ENCODE assay signal across 10 cellular contexts in the genomic region with DNA sequence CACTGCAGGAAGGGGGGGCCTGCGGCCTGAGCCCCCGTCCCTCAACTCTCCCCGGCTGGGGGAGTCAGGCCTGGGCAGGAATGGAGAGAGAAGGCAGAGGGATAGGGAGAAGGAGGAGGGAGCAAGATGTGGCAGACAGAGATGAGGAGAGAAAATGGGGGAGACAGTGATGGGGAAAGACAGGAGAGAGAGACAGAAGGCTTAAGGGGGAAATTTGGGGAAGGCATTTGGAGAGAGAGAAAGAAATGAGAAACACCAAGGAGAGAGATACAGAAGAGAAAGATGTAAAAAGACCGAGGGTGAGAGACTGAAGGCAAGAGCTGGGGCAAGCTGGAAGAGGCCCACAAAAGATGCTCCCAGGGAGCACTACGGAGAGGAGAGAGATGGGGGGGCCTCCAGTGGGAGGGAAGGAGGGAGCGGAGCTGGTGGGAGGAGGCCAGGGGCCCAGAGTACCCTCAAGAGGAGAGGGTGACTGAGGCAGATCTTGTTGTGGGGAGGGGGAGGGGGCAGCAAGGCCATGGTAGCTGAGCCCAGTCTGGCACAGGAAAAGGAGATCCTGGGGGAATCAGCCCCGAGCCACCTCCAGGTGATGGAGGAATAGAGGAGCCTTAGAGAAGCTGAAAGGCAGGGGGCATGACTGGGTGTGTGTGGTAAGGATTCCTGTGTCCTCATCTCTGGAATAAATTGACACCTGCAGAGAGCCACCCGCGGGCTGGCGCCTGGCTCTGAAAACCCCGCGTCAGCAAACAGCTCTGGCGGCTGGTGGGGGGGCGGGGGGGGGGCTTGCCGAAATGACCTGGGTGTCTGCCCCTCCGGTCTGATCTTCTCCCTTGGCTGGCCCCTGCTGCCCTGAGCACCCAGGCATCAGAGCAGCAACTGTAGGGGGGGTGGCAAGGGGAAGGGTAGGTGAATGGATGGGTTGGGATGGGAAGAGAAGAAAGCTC. TPM values are rescaled to one million over a fixed set of nuclear protein-coding genes. Genes with fewer than 3 reads are reported as not detected.
DNase-seq lines count a peak whose midpoint lies in the region; ATAC-seq and TF ChIP-seq lines count a peak whose summit lies in the region.
"Had no signal": no experiment of that assay in that cellular context is flagged by ENCODE, and none has a peak within 500 bp of the region (broad histone marks: within the 10 kb centered on the region; RNA-seq: fewer than 3 reads in every experiment).

No MANE protein-coding gene starts in this region.

- H3K27me3 Mint-ChIP-seq in natural killer cell (ENCODE audit: low read depth in 2 of 2), result peaks cover 6 to 20% of the 10 kb centered on the region in 2 donors

- no peaks in the 10 kb centered on the region for H3K9me3 ChIP-seq in HUES48 (ENCODE audit: control insufficient read depth, insufficient read depth, low read length)

- H3K4me3 Mint-ChIP-seq in natural killer cell, result peak overlapping the region; percentile 74

- intact Hi-C loops in natural killer cell (cut with micrococcal nuclease), result no loop called here

- H3K36me3 Mint-ChIP-seq in natural killer cell, result no peaks in the 10 kb centered on the region

- no peaks in the 10 kb centered on the region for H3K9me3 Mint-ChIP-seq in natural killer cell

- TF ChIP-seq CTCF in AG09309 (IDR thresholded peaks at IDR 0.05; ENCODE audit: control insufficient read depth, insufficient read depth, low read depth, low read length, missing control alignments), result no peak
- no peak for TF ChIP-seq CTCF in natural killer cell (IDR thresholded peaks at IDR 0.05)

- H3K27ac Mint-ChIP-seq in natural killer cell, result peak overlapping the region; percentile 1 to 96

- H3K4me1 Mint-ChIP-seq in natural killer cell, result peaks cover 8 to 31% of the 10 kb centered on the region in 2 donors

- DNase-seq in AG09309 (ENCODE audit: low read depth) (no peak), caudate nucleus (lab: John Stamatoyannopoulos, UW) (peak in 2 of 61 donors; percentile 25 to 36), natural killer cell (no peak), GM19238 (ENCODE audit: insufficient read length, low spot score) (no peak), SHP77 (lab: John Stamatoyannopoulos, UW) (no peak)
- DNase-seq: aorta had no signal

- no peak for ATAC-seq in natural killer cell
- ATAC-seq in GM18519 (IDR thresholded peaks at IDR 0.05; ENCODE audit: low FRiP score, unreplicated experiment), result no peak
- ATAC-seq in HG03108 (IDR thresholded peaks at IDR 0.05; ENCODE audit: unreplicated experiment), result no peak

- H3K27ac ChIP-seq in HUES48 (ENCODE audit: low read depth, low read length), result peak overlapping the region; percentile 63
- peak overlapping the region; percentile 92 for H3K27ac ChIP-seq in caudate nucleus (ENCODE audit: low read depth, low read length)

- H3K4me3 ChIP-seq in AG09309 (ENCODE audit: control insufficient read depth, low read depth, low read length) (peak overlapping the region; percentile 91), HUES48 (ENCODE audit: low read depth, low read length) (peak overlapping the region; percentile 81)

- H3K36me3 ChIP-seq in HUES48 (ENCODE audit: control insufficient read depth, insufficient read depth, low read length), result peaks cover 25% of the 10 kb centered on the region

- peaks cover 13% of the 10 kb centered on the region; the same call in 1 of the 2 replicates for H3K4me1 ChIP-seq in HUES48 (ENCODE audit: control insufficient read depth, insufficient read depth, low read length)

- no peak overlapping the region for H3K9ac ChIP-seq in HUES48 (ENCODE audit: low read depth, low read length)

- no peaks in the 10 kb centered on the region for H3K27me3 ChIP-seq in HUES48 (ENCODE audit: control insufficient read depth, insufficient read depth, low read length)

RNA-seq across cellular contexts. Expression of gene NLGN2, which starts 1.5 kb away (rescaled TPM):
- total RNA-seq in natural killer cell, result 1 to 10 TPM; 2.8 to 3.4 (median 3.1) TPM

RNA-seq across cellular contexts. Expression of gene TMEM256, which starts 2.3 kb away (rescaled TPM):
- total RNA-seq in natural killer cell, result 10 to 100 TPM; 31.8 to 35.9 (median 34.2) TPM

RNA-seq across cellular contexts. Expression of gene PLSCR3, which starts 11.8 kb away (rescaled TPM):
- 10 to 100 TPM; 38.2 to 57.8 (median 47.0) TPM for total RNA-seq in natural killer cell

RNA-seq across cellular contexts. Expression of gene SPEM1, which starts 14.0 kb away (rescaled TPM):
- total RNA-seq in natural killer cell, result not detected
- total RNA-seq: aorta, M059J had no signal

RNA-seq across cellular contexts. Expression of gene SPEM2, which starts 19.3 kb away (rescaled TPM):
- not detected for total RNA-seq in natural killer cell
- total RNA-seq: aorta, M059J had no signal
